Comparison of ENCODE assay signal across 12 cellular contexts in the genomic region with DNA sequence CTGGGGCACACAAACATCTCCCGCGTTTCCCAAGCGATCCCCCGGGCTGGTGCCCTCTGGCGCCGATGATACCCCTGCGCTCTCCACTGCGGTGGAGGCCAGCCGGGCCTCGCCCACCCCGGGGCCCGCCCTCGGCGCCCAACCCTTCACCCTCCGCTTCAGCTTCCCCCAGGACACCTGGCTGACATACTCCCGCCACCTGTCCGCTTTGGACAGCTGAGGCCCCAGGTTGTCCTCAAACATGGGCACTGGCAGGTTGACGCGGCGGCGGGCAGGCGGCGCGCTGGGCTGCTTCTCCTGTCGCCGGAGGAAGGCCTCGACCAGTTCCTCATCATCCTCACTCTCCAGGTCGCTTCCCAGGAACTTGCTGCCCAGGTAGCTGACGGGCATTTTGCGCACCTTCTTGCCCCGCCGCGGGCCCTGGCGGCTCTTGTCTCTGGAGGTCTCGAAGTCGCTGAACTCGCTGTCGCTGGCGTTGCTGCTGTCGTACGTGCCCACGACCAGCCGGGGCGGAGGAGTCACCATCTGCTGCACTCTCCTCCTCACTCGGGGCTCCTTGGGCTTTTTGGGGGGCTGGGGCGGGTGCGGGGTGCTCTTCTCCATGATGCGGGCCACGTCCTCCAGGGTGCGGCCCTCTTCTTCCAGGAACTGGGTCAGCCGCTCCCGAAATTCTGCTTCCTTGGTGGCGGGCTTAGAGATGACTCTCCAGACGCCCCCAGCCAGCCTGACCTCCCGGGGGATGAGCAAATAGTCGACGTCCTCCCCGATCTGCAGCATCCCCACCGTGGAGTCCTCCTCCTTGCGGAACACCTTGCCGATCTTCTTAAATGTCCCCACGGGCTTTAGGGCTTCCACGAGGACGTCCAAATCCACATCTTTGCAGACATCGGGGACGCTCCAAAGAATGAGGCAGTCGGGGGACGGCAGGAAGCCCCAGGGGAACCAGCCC. TPM values are rescaled to one million over a fixed set of nuclear protein-coding genes. Genes with fewer than 3 reads are reported as not detected.
DNase-seq lines count a peak whose midpoint lies in the region; ATAC-seq and TF ChIP-seq lines count a peak whose summit lies in the region.
"Had no signal": no experiment of that assay in that cellular context is flagged by ENCODE, and none has a peak within 500 bp of the region (broad histone marks: within the 10 kb centered on the region; RNA-seq: fewer than 3 reads in every experiment).

No MANE protein-coding gene starts in this region.

- peak overlapping the region; percentile 90 for H3K9ac ChIP-seq in HUES6 (ENCODE audit: low read length)

- H3K27me3 ChIP-seq in HUES6 (ENCODE audit: control insufficient read depth, insufficient read depth, low read length): no peaks in the 10 kb centered on the region
- peaks cover 0 to 97% of the 10 kb centered on the region in 2 donors for H3K27me3 ChIP-seq in left lung

- DNase-seq in choroid plexus epithelial cell (ENCODE audit: low read depth): no peak
- peak in 1 of 2 donors; percentile 74 for DNase-seq in left lung
- DNase-seq in Kasumi-1 (lab: John Stamatoyannopoulos, UW): no peak
- no peak for DNase-seq in mesenteric fat pad (ENCODE audit: low spot score)
- no peak for DNase-seq in stimulated activated CD4-positive, alpha-beta T cell treated with anti-CD3 and anti-CD28 coated beads, Interleukin-4, amount 100 ng/mL, for 1 hour
- DNase-seq: NCI-H1930; stimulated activated naive CD8-positive, alpha-beta T cell treated with anti-CD3 and anti-CD28 coated beads, Interleukin-15, Interleukin-2, amounts not matched to agents 100 U/mL and 50 U/mL, for 24 hours; T-helper 1 cell had no signal

- H3K4me3 ChIP-seq in HUES6 (ENCODE audit: low read depth, low read length) (peak overlapping the region; percentile 91), choroid plexus epithelial cell (ENCODE audit: low read depth, low read length) (peak overlapping the region; percentile 76), left lung (peak overlapping the region; percentile 30 to 33), skin epidermis (peak overlapping the region; percentile 17 to 43 (median 30))

- H3K9me3 ChIP-seq in HUES6 (ENCODE audit: control insufficient read depth, insufficient read depth, low read depth, low read length) (no peaks in the 10 kb centered on the region), left lung (no peaks in the 10 kb centered on the region)

- H3K27ac ChIP-seq in HUES6 (ENCODE audit: low read depth, low read length): peak overlapping the region; percentile 81; the same call in 1 of the 2 replicates
- H3K27ac ChIP-seq in left lung: peak overlapping the region in 1 of 2 donors; percentile 69
- H3K27ac ChIP-seq in skin epidermis: peak overlapping the region in 16 of 21 experiments; percentile 6 to 76 (median 48)

- no peak for TF ChIP-seq CTCF in choroid plexus epithelial cell (conservative IDR thresholded peaks at IDR 0.05; ENCODE audit: low read depth, low read length)
- no peak for TF ChIP-seq CTCF in left lung (IDR thresholded peaks at IDR 0.05)

- peaks cover 30% of the 10 kb centered on the region for H3K4me1 ChIP-seq in HUES6 (ENCODE audit: control insufficient read depth, insufficient read depth, low read length)
- peaks cover 0 to 20% of the 10 kb centered on the region in 2 donors for H3K4me1 ChIP-seq in left lung

- intact Hi-C loops in left lung (cut with DNase I): no loop called here

- H3K36me3 ChIP-seq in HUES6 (ENCODE audit: control insufficient read depth, insufficient read depth, low read length): peaks cover 6% of the 10 kb centered on the region; the same call in 1 of the 2 replicates
- H3K36me3 ChIP-seq in left lung: no peaks in the 10 kb centered on the region

- no peak for ATAC-seq in left lung
- ATAC-seq in HG02610 (IDR thresholded peaks at IDR 0.05; ENCODE audit: unreplicated experiment): no peak
- ATAC-seq: stimulated activated naive CD8-positive, alpha-beta T cell treated with anti-CD3 and anti-CD28 coated beads, Interleukin-15, Interleukin-2, amounts not matched to agents 100 U/mL and 50 U/mL, for 24 hours had no signal

RNA-seq across cellular contexts. Expression of a gene that starts 1.1 kb away (rescaled TPM):
- total RNA-seq in left lung: 10 to 100 TPM; 11.8 to 15.5 TPM
- total RNA-seq in mesenteric fat pad: 2.9 TPM

RNA-seq across cellular contexts. Expression of a gene that starts 16.4 kb away (rescaled TPM):
- under 1 TPM; 0.09 to 0.16 TPM for total RNA-seq in left lung
- not detected for total RNA-seq in mesenteric fat pad
- total RNA-seq: renal cortical epithelial cell had no signal

RNA-seq across cellular contexts. Expression of a gene that starts 59.1 kb away (rescaled TPM):
- 1 to 10 TPM; 1.5 to 3.8 TPM for total RNA-seq in left lung
- total RNA-seq in mesenteric fat pad: 1.2 TPM

Comparison
In these comparisons a context has a peak if more than half of its experiments do, and no peak if none do; other contexts are left out.
1. H3K4me3 ChIP-seq: peak in every context shown above with its lines; median percentile 91 in HUES6; 76 in choroid plexus epithelial cell; 32 in left lung; 30 in skin epidermis.